In the genomic region with DNA sequence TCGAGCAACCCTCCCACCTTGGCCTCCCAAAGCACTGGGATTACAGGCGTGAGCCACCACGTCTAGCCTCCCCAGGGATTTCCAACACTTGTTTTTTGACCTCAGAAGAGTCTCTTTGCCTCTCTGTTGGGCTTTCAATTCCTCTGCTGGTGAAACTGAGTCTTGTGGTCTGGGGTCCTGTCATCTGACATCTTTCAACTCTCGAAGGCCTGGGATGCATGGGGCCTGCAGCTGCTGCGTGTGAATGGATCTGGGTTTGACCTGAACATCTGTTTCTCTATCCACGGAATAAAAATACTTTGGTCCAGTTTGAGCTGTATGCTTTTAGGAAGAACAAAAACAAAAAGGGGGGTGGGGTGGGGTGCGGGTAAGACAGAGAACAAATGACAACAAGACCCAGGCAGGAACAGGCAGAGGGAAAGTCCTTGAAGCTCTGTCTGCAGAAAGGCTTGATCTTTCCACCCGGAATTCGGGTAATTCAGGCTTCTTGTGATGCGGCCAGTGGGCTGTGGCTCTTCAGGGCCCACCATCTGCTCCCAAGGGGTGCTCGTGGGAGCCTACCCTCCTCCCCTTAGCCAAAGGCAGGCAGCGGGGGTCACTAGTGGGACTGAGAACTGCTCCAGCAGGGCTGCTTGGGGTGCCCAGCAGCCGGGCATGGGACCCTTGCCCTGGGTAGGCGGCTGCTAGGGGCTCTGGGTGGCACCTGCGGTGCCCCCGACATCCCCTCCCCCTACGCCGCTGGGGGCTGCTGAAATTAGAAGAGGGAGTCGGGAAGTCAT, we compare ENCODE assay signal across 8 cellular contexts.
DNase-seq lines count a peak whose midpoint lies in the region; ATAC-seq and TF ChIP-seq lines count a peak whose summit lies in the region.

No MANE protein-coding gene starts in this region.

- H3K4me3 ChIP-seq in left ventricle myocardium inferior: peak overlapping the region; percentile 61
- H3K4me3 ChIP-seq in MM.1S (ENCODE audit: low read length): 0 out of 2 replicates have a peak overlapping the region, but pooled peaks have one; percentile 55
- peak overlapping the region; percentile 56 for H3K4me3 ChIP-seq in iPS-15b (ENCODE audit: low read depth, low read length)
- peak overlapping the region; percentile 41 for H3K4me3 ChIP-seq in upper lobe of right lung

- H3K36me3 ChIP-seq in left ventricle myocardium inferior (no peaks in the 10 kb centered on the region), MM.1S (replicated peaks; ENCODE audit: insufficient read depth, low read length) (no peaks in the 10 kb centered on the region), iPS-15b (ENCODE audit: control insufficient read depth, insufficient read depth, low read length) (no peaks in the 10 kb centered on the region), upper lobe of right lung (no peaks in the 10 kb centered on the region)

- no peaks in the 10 kb centered on the region for H4K20me1 ChIP-seq in MM.1S (ENCODE audit: insufficient read depth, low read length)

- peaks cover 12% of the 10 kb centered on the region for H3F3A ChIP-seq in MM.1S (ENCODE audit: insufficient read depth, low read length)

- H3K4me2 ChIP-seq in MM.1S (ENCODE audit: low read depth, low read length): peak overlapping the region; percentile 81

- H3K27ac Mint-ChIP-seq in Calu3 (ENCODE audit: unreplicated experiment): no peak overlapping the region

- DNase-seq in left ventricle myocardium inferior (no peak), cardiac septum (ENCODE audit: low spot score) (no peak), MM.1S (no peak), upper lobe of right lung (no peak), NCI-H2107 (lab: John Stamatoyannopoulos, UW) (no peak), Calu3 (no peak), NCI-H128 (lab: John Stamatoyannopoulos, UW; ENCODE audit: unreplicated experiment) (no peak)

- H3K9me3 ChIP-seq in left ventricle myocardium inferior (replicated peaks) (no peaks in the 10 kb centered on the region), MM.1S (replicated peaks; ENCODE audit: insufficient read depth, low read length) (no peaks in the 10 kb centered on the region), iPS-15b (ENCODE audit: control insufficient read depth, insufficient read depth, low read length) (no peaks in the 10 kb centered on the region), upper lobe of right lung (no peaks in the 10 kb centered on the region)

- intact Hi-C loops in left ventricle myocardium inferior (cut with micrococcal nuclease): loop anchor here (10.0 kb wide), 1 partner anchor 76 kb away; no protein-coding TSS in a partner anchor
- intact Hi-C loops in cardiac septum (cut with DNase I): loop anchor here (2.0 to 5.0 kb wide), 2 partner anchors 86 to 144 kb away; a partner anchor contains a TSS
- intact Hi-C loops in upper lobe of right lung (cut with DNase I): loop anchor here (10.0 kb wide), 1 partner anchor 86 kb away; a partner anchor contains a TSS
- intact Hi-C loops in Calu3 (cut with micrococcal nuclease; ENCODE audit: unreplicated experiment): no loop called here

- H3K9ac ChIP-seq in MM.1S (ENCODE audit: low read length): no peak overlapping the region
- no peak overlapping the region for H3K9ac ChIP-seq in iPS-15b (ENCODE audit: low read depth, low read length)

- no peak overlapping the region for H3K4me3 Mint-ChIP-seq in Calu3 (ENCODE audit: low read depth, unreplicated experiment)

- peak overlapping the region; percentile 91; the same call in 1 of the 2 replicates for H2AFZ ChIP-seq in MM.1S (ENCODE audit: low read length)

- TF ChIP-seq CTCF in left ventricle myocardium inferior (IDR thresholded peaks at IDR 0.05; ENCODE audit: borderline replicate concordance): no peak
- TF ChIP-seq CTCF in MM.1S (IDR thresholded peaks at IDR 0.05; ENCODE audit: low read length): no peak
- no peak for TF ChIP-seq CTCF in upper lobe of right lung (IDR thresholded peaks at IDR 0.05)
- TF ChIP-seq CTCF in Calu3 (IDR thresholded peaks at IDR 0.05; ENCODE audit: unreplicated experiment): no peak

- ATAC-seq in upper lobe of right lung: no peak

- no peaks in the 10 kb centered on the region for H3K79me2 ChIP-seq in MM.1S (ENCODE audit: low read length)

- H3K27me3 ChIP-seq in left ventricle myocardium inferior (ENCODE audit: low read depth): no peaks in the 10 kb centered on the region
- peaks cover 5% of the 10 kb centered on the region; the same call in 1 of the 2 replicates for H3K27me3 ChIP-seq in MM.1S (replicated peaks; ENCODE audit: insufficient read depth, low read length)
- peaks cover 14% of the 10 kb centered on the region for H3K27me3 ChIP-seq in iPS-15b (ENCODE audit: control insufficient read depth, insufficient read depth, low read length)
- no peaks in the 10 kb centered on the region for H3K27me3 ChIP-seq in upper lobe of right lung

- peak overlapping the region; percentile 95 for H3K27ac ChIP-seq in left ventricle myocardium inferior (replicated peaks)
- no peak overlapping the region for H3K27ac ChIP-seq in MM.1S (ENCODE audit: low read length)
- peak overlapping the region; percentile 70 for H3K27ac ChIP-seq in upper lobe of right lung

- no peaks in the 10 kb centered on the region for H3K9me3 Mint-ChIP-seq in Calu3 (ENCODE audit: low read depth, unreplicated experiment)

- no peaks in the 10 kb centered on the region for H3K9me2 ChIP-seq in MM.1S (replicated peaks; ENCODE audit: insufficient read depth, low read length)

- H3K4me1 Mint-ChIP-seq in Calu3 (ENCODE audit: low read depth, unreplicated experiment): no peaks in the 10 kb centered on the region

- H3K27me3 Mint-ChIP-seq in Calu3 (ENCODE audit: unreplicated experiment): no peaks in the 10 kb centered on the region

- H3K36me3 Mint-ChIP-seq in Calu3 (ENCODE audit: insufficient read depth, unreplicated experiment): peaks cover 4% of the 10 kb centered on the region

- CTCF ChIA-PET in Calu3 (lab: Charles Lee): interaction anchor here (0.6 kb wide), 1 partner anchor 409 kb away, joined by 3 read pairs; no protein-coding TSS in a partner anchor

- BruUV-seq in Calu3 (replicated peaks; lab: Mats Ljungman, UMichigan): no TSS peak

- H3K4me1 ChIP-seq in left ventricle myocardium inferior: peaks cover 65% of the 10 kb centered on the region
- H3K4me1 ChIP-seq in MM.1S (ENCODE audit: low read length): peaks cover 12% of the 10 kb centered on the region
- H3K4me1 ChIP-seq in iPS-15b (ENCODE audit: control insufficient read depth, insufficient read depth, low read length): peaks cover 15% of the 10 kb centered on the region
- H3K4me1 ChIP-seq in upper lobe of right lung: peaks cover 47% of the 10 kb centered on the region
